ENCODE assay signal across 17 cellular contexts in the genomic region with DNA sequence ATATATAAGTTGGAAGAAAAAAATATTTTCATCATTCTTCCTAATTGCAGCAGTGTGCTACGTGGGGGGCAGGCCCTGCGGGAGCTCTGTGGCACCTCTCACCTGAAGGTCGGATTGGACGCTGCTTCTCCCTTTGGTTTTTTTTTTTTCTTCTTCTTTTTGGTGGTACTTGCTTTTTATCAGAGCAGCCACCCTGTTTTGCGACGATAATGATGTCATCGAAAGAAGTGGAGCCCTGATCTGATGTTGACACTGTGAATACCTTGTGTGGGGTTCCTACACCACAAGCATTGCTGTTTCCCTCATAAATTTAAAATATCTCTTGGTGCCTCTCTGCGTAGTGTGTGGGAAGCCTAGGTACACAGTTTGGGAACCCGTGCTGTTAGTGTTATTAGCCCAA. TPM values are rescaled to one million over a fixed set of nuclear protein-coding genes. Genes with fewer than 3 reads are reported as not detected.
A peak's percentile ranks its signal among the peaks of the same experiment; 100 is the strongest.
DNase-seq lines count a peak whose midpoint lies in the region; ATAC-seq and TF ChIP-seq lines count a peak whose summit lies in the region.
"Had no signal": no experiment of that assay in that cellular context is flagged by ENCODE, and none has a peak within 500 bp of the region (broad histone marks: within the 10 kb centered on the region; RNA-seq: fewer than 3 reads in every experiment).

No MANE protein-coding gene starts in this region.

- no peak overlapping the region for H3K4me3 Mint-ChIP-seq in T-helper 1 cell treated with Interleukin-12 subunit alpha and Interleukin-12 subunit beta and Interleukin-4 antibody, amounts not matched to agents 30 μg/mL and 1 μg/mL, for 36 hours
- H3K4me3 Mint-ChIP-seq in activated T-helper 1 cell treated with anti-CD3 and anti-CD28 coated beads, Interleukin-12 subunit alpha, Interleukin-12 subunit beta, Interleukin-2, Interleukin-4 antibody, amounts not matched to agents 30 ng/mL and 10 ng/mL and 1 ng/mL, durations not matched to agents 14 hours and 24 hours and 36 hours = peak overlapping the region; percentile 42
- peak overlapping the region in 8 of 10 donors; percentile 30 to 75 (median 50) for H3K4me3 Mint-ChIP-seq in naive thymus-derived CD4-positive, alpha-beta T cell

- peak overlapping the region; percentile 36 for H3K27ac Mint-ChIP-seq in T-helper 1 cell treated with Interleukin-12 subunit alpha and Interleukin-12 subunit beta and Interleukin-4 antibody, amounts not matched to agents 30 μg/mL and 1 μg/mL, for 36 hours
- H3K27ac Mint-ChIP-seq in activated T-helper 1 cell treated with anti-CD3 and anti-CD28 coated beads, Interleukin-12 subunit alpha, Interleukin-12 subunit beta, Interleukin-2, Interleukin-4 antibody, amounts not matched to agents 30 ng/mL and 10 ng/mL and 1 ng/mL, durations not matched to agents 14 hours and 24 hours and 36 hours = peak overlapping the region; percentile 61
- H3K27ac Mint-ChIP-seq in naive thymus-derived CD4-positive, alpha-beta T cell = peak overlapping the region in 8 of 9 donors; percentile 68 to 92 (median 84)

- H3K9me3 ChIP-seq in HEK293 (ENCODE audit: control insufficient read depth, insufficient read depth, low read depth, low read length) (no peaks in the 10 kb centered on the region), MG63 (no peaks in the 10 kb centered on the region)
- H3K9me3 ChIP-seq in naive thymus-derived CD4-positive, alpha-beta T cell (ENCODE audit: control insufficient read depth in 2 of 3, low read length in 3 of 3) = no peaks in the 10 kb centered on the region
- H3K9me3 ChIP-seq: spleen, thyroid gland had no signal

- H3K4me1 ChIP-seq in HEK293 (ENCODE audit: control insufficient read depth, insufficient read depth, low read length) = peaks cover 47% of the 10 kb centered on the region
- peaks cover 63 to 66% of the 10 kb centered on the region in 2 donors for H3K4me1 ChIP-seq in naive thymus-derived CD4-positive, alpha-beta T cell (ENCODE audit: control insufficient read depth in 2 of 2, insufficient read depth in 2 of 2, low read length in 2 of 2)

- H3K27ac ChIP-seq in HEK293 (ENCODE audit: extremely low read depth, low read depth, low read length) = no peak overlapping the region
- peak overlapping the region; percentile 45 for H3K27ac ChIP-seq in naive thymus-derived CD4-positive, alpha-beta T cell (ENCODE audit: low read depth, low read length)
- H3K27ac ChIP-seq: 22Rv1, epithelial cell of prostate, thyroid gland had no signal

- intact Hi-C loops in activated T-helper 1 cell treated with anti-CD3 and anti-CD28 coated beads, Interleukin-12 subunit alpha, Interleukin-12 subunit beta, Interleukin-2, Interleukin-4 antibody, amounts not matched to agents 30 ng/mL and 10 ng/mL and 1 ng/mL, durations not matched to agents 14 hours and 24 hours and 36 hours (cut with micrococcal nuclease) = no loop called here
- intact Hi-C loops in naive thymus-derived CD4-positive, alpha-beta T cell (cut with micrococcal nuclease) = loop anchor here in 1 of 2 donors (10.0 kb wide), 1 partner anchor 917 kb away; no protein-coding TSS in a partner anchor

- TF ChIP-seq CTCF in HEK293 (tag by site-specific recombination; IDR thresholded peaks at IDR 0.05) = no peak
- no peak for TF ChIP-seq CTCF in foreskin fibroblast (IDR thresholded peaks at IDR 0.05; ENCODE audit: low read depth, low read length)

- no peaks in the 10 kb centered on the region for H3K27me3 ChIP-seq in naive thymus-derived CD4-positive, alpha-beta T cell (ENCODE audit: control insufficient read depth in 2 of 2, insufficient read depth in 2 of 2, low read length in 2 of 2)
- H3K27me3 ChIP-seq in MG63 = no peaks in the 10 kb centered on the region
- H3K27me3 ChIP-seq: spleen, thyroid gland had no signal

- H3K36me3 ChIP-seq in HEK293 (ENCODE audit: control insufficient read depth in 2 of 2, insufficient read depth in 1 of 2, low read length in 2 of 2) = no peaks in the 10 kb centered on the region
- no peaks in the 10 kb centered on the region for H3K36me3 ChIP-seq in naive thymus-derived CD4-positive, alpha-beta T cell (ENCODE audit: control insufficient read depth in 2 of 3, insufficient read depth in 3 of 3, low read length in 3 of 3)
- no peaks in the 10 kb centered on the region; the same call in 1 of the 2 replicates for H3K36me3 ChIP-seq in MG63
- H3K36me3 ChIP-seq: spleen, thyroid gland had no signal

- ATAC-seq in naive thymus-derived CD4-positive, alpha-beta T cell = no peak
- ATAC-seq: SK-N-SH treated with all-trans-retinoic acid at 6 μM for 48 hours had no signal

- H3K36me3 Mint-ChIP-seq in T-helper 1 cell treated with Interleukin-12 subunit alpha and Interleukin-12 subunit beta and Interleukin-4 antibody, amounts not matched to agents 30 μg/mL and 1 μg/mL, for 36 hours (ENCODE audit: low read depth) = peaks cover 10% of the 10 kb centered on the region
- peaks cover 21% of the 10 kb centered on the region for H3K36me3 Mint-ChIP-seq in activated T-helper 1 cell treated with anti-CD3 and anti-CD28 coated beads, Interleukin-12 subunit alpha, Interleukin-12 subunit beta, Interleukin-2, Interleukin-4 antibody, amounts not matched to agents 30 ng/mL and 10 ng/mL and 1 ng/mL, durations not matched to agents 14 hours and 24 hours and 36 hours (ENCODE audit: low read depth)
- peaks cover 0 to 5% (median 0%) of the 10 kb centered on the region in 5 donors for H3K36me3 Mint-ChIP-seq in naive thymus-derived CD4-positive, alpha-beta T cell

- POLR2A ChIA-PET in HEK293 (lab: Yijun Ruan, JAX) = no interaction called here
- POLR2A ChIA-PET in naive thymus-derived CD4-positive, alpha-beta T cell (lab: Charles Lee) = interaction anchor here (1.4 to 2.2 kb wide), 4 partner anchors 10 to 325 kb away, joined by 3 to 9 read pairs (median 5); no protein-coding TSS in a partner anchor

- DNase-seq in T-helper 1 cell = no peak
- no peak for DNase-seq in activated T-helper 1 cell treated with anti-CD3 and anti-CD28 coated beads, Interleukin-12 subunit alpha, Interleukin-12 subunit beta, Interleukin-2, Interleukin-4 antibody, amounts not matched to agents 30 ng/mL and 10 ng/mL and 1 ng/mL, durations not matched to agents 14 hours and 24 hours and 36 hours (ENCODE audit: low spot score)
- no peak for DNase-seq in naive thymus-derived CD4-positive, alpha-beta T cell
- no peak for DNase-seq in D341Med (ENCODE audit: low spot score)
- DNase-seq in foreskin fibroblast = no peak
- DNase-seq in MG63 = no peak
- DNase-seq: dermis blood vessel endothelial cell, DMS53, mesenchymal stem cell, NCI-H1436, spleen, thyroid gland had no signal

- no peak overlapping the region for H3K4me3 ChIP-seq in HEK293 (ENCODE audit: low read depth, low read length)
- H3K4me3 ChIP-seq in naive thymus-derived CD4-positive, alpha-beta T cell (ENCODE audit: low read length) = no peak overlapping the region
- no peak overlapping the region for H3K4me3 ChIP-seq in foreskin fibroblast (ENCODE audit: low read depth in 1 of 2, low read length in 2 of 2)
- H3K4me3 ChIP-seq in MG63 = no peak overlapping the region
- H3K4me3 ChIP-seq: thyroid gland had no signal

- H3K4me1 Mint-ChIP-seq in T-helper 1 cell treated with Interleukin-12 subunit alpha and Interleukin-12 subunit beta and Interleukin-4 antibody, amounts not matched to agents 30 μg/mL and 1 μg/mL, for 36 hours (ENCODE audit: low read depth) = peaks cover 59% of the 10 kb centered on the region
- H3K4me1 Mint-ChIP-seq in activated T-helper 1 cell treated with anti-CD3 and anti-CD28 coated beads, Interleukin-12 subunit alpha, Interleukin-12 subunit beta, Interleukin-2, Interleukin-4 antibody, amounts not matched to agents 30 ng/mL and 10 ng/mL and 1 ng/mL, durations not matched to agents 14 hours and 24 hours and 36 hours (ENCODE audit: low read depth) = peaks cover 79% of the 10 kb centered on the region
- H3K4me1 Mint-ChIP-seq in naive thymus-derived CD4-positive, alpha-beta T cell = peaks cover 64 to 92% (median 83%) of the 10 kb centered on the region in 7 donors

- no peaks in the 10 kb centered on the region for H3K9me3 Mint-ChIP-seq in T-helper 1 cell treated with Interleukin-12 subunit alpha and Interleukin-12 subunit beta and Interleukin-4 antibody, amounts not matched to agents 30 μg/mL and 1 μg/mL, for 36 hours
- no peaks in the 10 kb centered on the region for H3K9me3 Mint-ChIP-seq in activated T-helper 1 cell treated with anti-CD3 and anti-CD28 coated beads, Interleukin-12 subunit alpha, Interleukin-12 subunit beta, Interleukin-2, Interleukin-4 antibody, amounts not matched to agents 30 ng/mL and 10 ng/mL and 1 ng/mL, durations not matched to agents 14 hours and 24 hours and 36 hours
- H3K9me3 Mint-ChIP-seq in naive thymus-derived CD4-positive, alpha-beta T cell = peaks cover 0 to 2% (median 0%) of the 10 kb centered on the region in 11 donors

- CTCF ChIA-PET in HEK293 (lab: Yijun Ruan, JAX) = interaction anchor here (1.6 kb wide), 1 partner anchor 53 kb away, joined by 3 read pairs; no protein-coding TSS in a partner anchor
- CTCF ChIA-PET in naive thymus-derived CD4-positive, alpha-beta T cell (lab: Charles Lee) = interaction anchor here (0.6 kb wide), 1 partner anchor 20 kb away, joined by 6 read pairs; no protein-coding TSS in a partner anchor

- no peaks in the 10 kb centered on the region for H3K27me3 Mint-ChIP-seq in T-helper 1 cell treated with Interleukin-12 subunit alpha and Interleukin-12 subunit beta and Interleukin-4 antibody, amounts not matched to agents 30 μg/mL and 1 μg/mL, for 36 hours (ENCODE audit: low read depth)
- no peaks in the 10 kb centered on the region for H3K27me3 Mint-ChIP-seq in activated T-helper 1 cell treated with anti-CD3 and anti-CD28 coated beads, Interleukin-12 subunit alpha, Interleukin-12 subunit beta, Interleukin-2, Interleukin-4 antibody, amounts not matched to agents 30 ng/mL and 10 ng/mL and 1 ng/mL, durations not matched to agents 14 hours and 24 hours and 36 hours (ENCODE audit: insufficient read depth)
- H3K27me3 Mint-ChIP-seq in naive thymus-derived CD4-positive, alpha-beta T cell = no peaks in the 10 kb centered on the region

RNA-seq across cellular contexts. Expression of a gene that starts 5.5 kb away (rescaled TPM):
- 85.5 and 95.3 TPM in 2 replicates for total RNA-seq in activated T-helper 1 cell treated with anti-CD3 and anti-CD28 coated beads, Interleukin-12 subunit alpha, Interleukin-12 subunit beta, Interleukin-2, Interleukin-4 antibody, amounts not matched to agents 30 ng/mL and 10 ng/mL and 1 ng/mL, durations not matched to agents 14 hours and 24 hours and 36 hours
- 100 to 1,000 TPM in 2 of 5 experiments, 10 to 100 TPM in 3; 80.6 to 119 (median 93.2) TPM for total RNA-seq in naive thymus-derived CD4-positive, alpha-beta T cell
- 10 to 100 TPM; 15.6 to 26.5 TPM for polyA plus RNA-seq in naive thymus-derived CD4-positive, alpha-beta T cell
- total RNA-seq in MG63 (2014; rRNA removed; shearing (Covaris generic); ENCODE audit: low replicate concordance) = 18.3 and 33.7 TPM in 2 replicates
